ENCODE assay signal across 8 cellular contexts in the genomic region with DNA sequence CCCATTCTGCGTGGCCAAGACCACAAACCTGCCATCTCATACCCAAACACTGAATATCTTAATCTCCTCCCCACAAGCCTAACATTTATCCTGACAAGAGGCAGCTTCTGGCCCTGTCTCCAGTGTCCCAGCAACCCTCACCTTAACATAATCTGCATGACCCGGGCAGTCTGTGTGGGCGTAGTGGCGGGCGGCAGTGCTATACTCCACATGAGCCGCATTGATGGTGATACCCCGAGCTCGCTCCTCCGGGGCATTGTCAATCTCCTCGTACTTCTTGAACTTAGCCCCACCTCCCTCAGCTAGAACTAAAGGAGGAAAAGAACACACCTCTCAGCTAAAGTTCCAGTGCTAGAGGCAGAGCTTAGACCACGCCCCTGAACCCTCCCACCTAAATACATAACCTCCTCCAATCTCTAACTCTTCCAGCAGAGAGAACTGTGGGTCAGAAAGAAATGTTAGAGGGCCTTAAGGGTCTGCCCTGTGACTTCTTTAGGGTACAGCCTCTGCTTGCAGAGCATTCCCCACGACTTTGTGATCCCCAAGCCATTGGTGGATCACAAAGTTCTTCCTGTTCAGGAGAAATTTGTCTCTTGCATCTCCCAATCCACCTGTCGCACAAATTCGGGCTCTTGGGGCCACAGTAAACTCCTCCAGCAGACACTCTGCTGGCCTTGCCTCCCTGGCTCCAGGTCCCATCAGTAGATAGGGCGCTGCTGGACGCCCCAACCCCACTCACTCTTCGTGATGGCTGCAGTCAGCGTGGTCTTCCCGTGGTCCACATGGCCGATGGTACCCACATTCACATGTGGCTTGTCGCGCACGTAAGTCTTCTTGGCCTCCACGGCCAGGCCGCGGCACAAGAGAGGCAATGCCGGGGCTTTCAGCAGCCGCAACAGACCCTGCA. TPM values are rescaled to one million over a fixed set of nuclear protein-coding genes. Genes with fewer than 3 reads are reported as not detected.
DNase-seq lines count a peak whose midpoint lies in the region; ATAC-seq and TF ChIP-seq lines count a peak whose summit lies in the region.

No MANE protein-coding gene starts in this region.

- H3K27me3 ChIP-seq in DND-41 (ENCODE audit: insufficient read depth, low read length, poor library complexity), result no peaks in the 10 kb centered on the region
- no peaks in the 10 kb centered on the region for H3K27me3 ChIP-seq in Peyer's patch

- H2AFZ ChIP-seq in DND-41 (ENCODE audit: low read depth, low read length), result peak overlapping the region; percentile 80

- POLR2A ChIA-PET in HEK293T (lab: Yijun Ruan, JAX), result interaction anchor here (0.8 to 5.9 kb wide), 16 partner anchors 8 to 128 kb away, joined by 3 to 96 read pairs (median 6); partner anchors contain the start of genes ATXN2L, NFATC2IP and SH2B1

- peaks cover 9% of the 10 kb centered on the region for H3K36me3 Mint-ChIP-seq in memory B cell

- peaks cover 28% of the 10 kb centered on the region for H4K20me1 ChIP-seq in DND-41 (ENCODE audit: insufficient read depth, low read length)

- no peaks in the 10 kb centered on the region for H3K27me3 Mint-ChIP-seq in memory B cell

- peak overlapping the region; percentile 78 for H3K9ac ChIP-seq in DND-41 (ENCODE audit: low read depth, low read length)

- H3K27ac ChIP-seq in DND-41 (ENCODE audit: low read length), result peak overlapping the region; percentile 79
- peak overlapping the region; percentile 78 to 88 (median 85) for H3K27ac ChIP-seq in Peyer's patch
- H3K27ac ChIP-seq in temporal lobe (ENCODE audit: low read depth, low read length), result peak overlapping the region; percentile 64

- H3K4me3 ChIP-seq in DND-41 (ENCODE audit: low read depth in 1 of 2, low read length in 2 of 2), result peak overlapping the region; percentile 80 to 98
- H3K4me3 ChIP-seq in Peyer's patch, result peak overlapping the region; percentile 79 to 96 (median 86)

- no peaks in the 10 kb centered on the region for H3K9me3 Mint-ChIP-seq in memory B cell

- H3K79me2 ChIP-seq in DND-41 (ENCODE audit: insufficient read depth, low read length), result peaks cover 43% of the 10 kb centered on the region

- peaks cover 30% of the 10 kb centered on the region for H3K4me1 ChIP-seq in DND-41 (ENCODE audit: insufficient read depth, low read length)
- H3K4me1 ChIP-seq in Peyer's patch, result peaks cover 0 to 24% (median 16%) of the 10 kb centered on the region in 4 donors

- peaks cover 42% of the 10 kb centered on the region for H3K36me3 ChIP-seq in DND-41 (ENCODE audit: insufficient read depth, low read length)
- peaks cover 0 to 30% (median 0%) of the 10 kb centered on the region in 3 donors for H3K36me3 ChIP-seq in Peyer's patch

- peaks cover 26% of the 10 kb centered on the region for H3K4me1 Mint-ChIP-seq in memory B cell

- DNase-seq in DND-41 (peak; percentile 48), HEK293T (ENCODE audit: extremely low spot score) (peak; percentile 32), Peyer's patch (peak in 1 of 3 donors; percentile 57), cerebellar cortex (ENCODE audit: low spot score) (peak; percentile 68), memory B cell (ENCODE audit: low spot score in 2 of 2) (no peak), hippocampal formation (lab: John Stamatoyannopoulos, UW) (no peak)

- H3K9me3 ChIP-seq in DND-41 (ENCODE audit: insufficient read depth, low read length, severe bottlenecking) (no peaks in the 10 kb centered on the region), Peyer's patch (no peaks in the 10 kb centered on the region)

- no peak for TF ChIP-seq CTCF in DND-41 (IDR thresholded peaks at IDR 0.05; ENCODE audit: borderline replicate concordance, extremely low read depth, low read length, poor library complexity, severe bottlenecking)
- TF ChIP-seq CTCF in Peyer's patch (IDR thresholded peaks at IDR 0.05), result no peak

- H3K4me3 Mint-ChIP-seq in memory B cell, result peak overlapping the region; percentile 94

- CTCF ChIA-PET in HEK293T (lab: Yijun Ruan, JAX), result no interaction called here

- no peak for TF ChIP-seq POLR2A in Peyer's patch (IDR thresholded peaks at IDR 0.05)

- H3K27ac Mint-ChIP-seq in memory B cell, result peak overlapping the region; percentile 92

- H3K4me2 ChIP-seq in DND-41 (ENCODE audit: insufficient read depth, low read length), result peak overlapping the region; percentile 95

- ATAC-seq in DND-41 (ENCODE audit: insufficient read depth, low read depth) (no peak), memory B cell (ENCODE audit: low read depth) (no peak), GM21447 (IDR thresholded peaks at IDR 0.05; ENCODE audit: unreplicated experiment) (no peak)

TF ChIP-seq in HEK293T, 16 proteins besides CTCF, POLR2A, EP300 and RAD21:
- TF ChIP-seq ARNT (IDR thresholded peaks at IDR 0.05) (no peak), PKNOX1 (IDR thresholded peaks at IDR 0.05) (no peak), L3MBTL2 (conservative IDR thresholded peaks at IDR 0.05) (peak; percentile 37; the same call in 1 of the 2 replicates), CTBP1 (IDR thresholded peaks at IDR 0.05; ENCODE audit: borderline replicate concordance) (no peak), FOXM1 (IDR thresholded peaks at IDR 0.05; ENCODE audit: borderline replicate concordance) (no peak)

RNA-seq across cellular contexts. Expression of gene TUFM, which starts 0.7 kb away (rescaled TPM):
- total RNA-seq in Peyer's patch (100 to 1,000 TPM; 125 to 157 (median 131) TPM), temporal lobe (53.6 TPM)

RNA-seq across cellular contexts. Expression of gene SH2B1, which starts 18.2 kb away (rescaled TPM):
- total RNA-seq in Peyer's patch (10 to 100 TPM; 34.7 to 94.9 (median 78.8) TPM), temporal lobe (15.2 TPM)

RNA-seq across cellular contexts. Expression of gene ATXN2L, which starts 22.6 kb away (rescaled TPM):
- total RNA-seq in Peyer's patch (100 to 1,000 TPM in 3 of 4 donors, 10 to 100 TPM in 1; 93.9 to 208 (median 160) TPM), temporal lobe (31.7 TPM)

RNA-seq across cellular contexts. Expression of gene ATP2A1, which starts 32.9 kb away (rescaled TPM):
- total RNA-seq in Peyer's patch (100 to 1,000 TPM in 1 of 4 donors, 1 to 10 TPM in 1, under 1 TPM in 1, not detected in 1; 0.35 to 142 (median 2.0) TPM), temporal lobe (under 0.01 TPM)

Comparison
In these comparisons a context has a peak if more than half of its experiments do, and no peak if none do; other contexts are left out.
1. DNase-seq: peak in DND-41 (single experiment), HEK293T (single experiment) and cerebellar cortex (single experiment); none in memory B cell (0 of 2) and hippocampal formation (0 of 2).
2. Peak in every context shown above with its lines, with median percentiles within 50 percentile points of each other: H3K27ac ChIP-seq.